In genomic region chr15:85404156-85404921, GRCh38 we compare ENCODE assay signal across 10 cellular contexts. TPM values are rescaled to one million over a fixed set of nuclear protein-coding genes. Genes with fewer than 3 reads are reported as not detected.
DNase-seq lines count a peak whose midpoint lies in the region; ATAC-seq and TF ChIP-seq lines count a peak whose summit lies in the region.
"Had no signal": no experiment of that assay in that cellular context is flagged by ENCODE, and none has a peak within 500 bp of the region (broad histone marks: within the 10 kb centered on the region; RNA-seq: fewer than 3 reads in every experiment).

No MANE protein-coding gene starts in this region.

- no peak for TF ChIP-seq CTCF in prostate gland (IDR thresholded peaks at IDR 0.05)

- peaks cover 8% of the 10 kb centered on the region for H3K4me1 ChIP-seq in prostate gland (replicated peaks)

- H3K9me3 ChIP-seq in prostate gland = no peaks in the 10 kb centered on the region
- H3K9me3 ChIP-seq: HAP-1, suprapubic skin had no signal

- DNase-seq in NCI-H69 (lab: John Stamatoyannopoulos, UW) (peak; percentile 43), dermis blood vessel endothelial cell (peak; percentile 33), prostate gland (ENCODE audit: low spot score) (no peak), A172 (ENCODE audit: low spot score) (no peak), NCI-H446 treated with DMSO at 0.1 percent for 48 hours (lab: John Stamatoyannopoulos, UW) (no peak)

- no peaks in the 10 kb centered on the region for H3K36me3 ChIP-seq in prostate gland
- H3K36me3 ChIP-seq: HAP-1, suprapubic skin had no signal

- H3K27me3 ChIP-seq in prostate gland (replicated peaks; ENCODE audit: insufficient read depth) = no peaks in the 10 kb centered on the region
- H3K27me3 ChIP-seq: suprapubic skin had no signal

- WGBS in prostate gland = 47% methylated on average over 4 of the region's 4 CpGs

- no peak overlapping the region for H3K4me3 ChIP-seq in prostate gland
- H3K4me3 ChIP-seq: HAP-1, suprapubic skin had no signal

- peak; percentile 24 for ATAC-seq in GM18868 (IDR thresholded peaks at IDR 0.05; ENCODE audit: unreplicated experiment)
- no peak for ATAC-seq in HG03457 (IDR thresholded peaks at IDR 0.05; ENCODE audit: unreplicated experiment)
- no peak for ATAC-seq in activated CD4-positive, CD25-positive, alpha-beta regulatory T cell treated with anti-CD3 and anti-CD28 coated beads, Interleukin-2, amount 50 U/mL, for 24 hours

- intact Hi-C loops in prostate gland (cut with DNase I) = no loop called here

- peak overlapping the region; percentile 31 to 41 for H3K27ac ChIP-seq in prostate gland
- H3K27ac ChIP-seq: suprapubic skin had no signal

- no peak for TF ChIP-seq POLR2A in prostate gland (IDR thresholded peaks at IDR 0.05)

RNA-seq across cellular contexts. Expression of gene AKAP13, which starts 23.9 kb away (rescaled TPM):
- 77.4 and 87.0 TPM in 2 replicates for total RNA-seq in dermis blood vessel endothelial cell
- total RNA-seq in prostate gland = 100 to 1,000 TPM; 102 to 195 TPM
- total RNA-seq in A172 (2014; rRNA removed; shearing (Covaris generic)) = 34.3 and 35.9 TPM in 2 replicates

Comparison
In these comparisons a context has a peak if more than half of its experiments do, and no peak if none do; other contexts are left out.
1. DNase-seq: peak in NCI-H69 (single experiment) and dermis blood vessel endothelial cell (single experiment); none in prostate gland (single experiment), A172 (single experiment) and NCI-H446 treated with DMSO at 0.1 percent for 48 hours (single experiment).